In genomic region chr4:130479674-130480073, GRCh38 we compare ENCODE assay signal across 21 cellular contexts.
DNase-seq lines count a peak whose midpoint lies in the region; ATAC-seq, FAIRE-seq and TF ChIP-seq lines count a peak whose summit lies in the region.
"Had no signal": no experiment of that assay in that cellular context is flagged by ENCODE, and none has a peak within 500 bp of the region (broad histone marks: within the 10 kb centered on the region; RNA-seq: fewer than 3 reads in every experiment).

No MANE protein-coding gene starts in this region.

- no peak overlapping the region for H2AFZ ChIP-seq in K562 (ENCODE audit: low read depth, low read length)
- H2AFZ ChIP-seq: GM23338 had no signal

- BruUV-seq in K562 (replicated peaks; lab: Mats Ljungman, UMichigan): no TSS peak

- H3K79me2 ChIP-seq in K562 (ENCODE audit: control insufficient read depth, insufficient read depth, low read length): no peaks in the 10 kb centered on the region

- TF ChIP-seq POLR2A in A549 (IDR thresholded peaks at IDR 0.05; ENCODE audit: low read length) (no peak), K562 (conservative IDR thresholded peaks at IDR 0.05) (no peak)

- H3K9me3 ChIP-seq in A549 (no peaks in the 10 kb centered on the region), K562 (replicated peaks; ENCODE audit: control insufficient read depth, insufficient read depth, low read depth, low read length) (no peaks in the 10 kb centered on the region), kidney (ENCODE audit: control insufficient read depth in 1 of 2, low read length in 2 of 2) (no peaks in the 10 kb centered on the region)
- H3K9me3 ChIP-seq: BLaER1 treated with 17β-estradiol and CSF1 and Interleukin-3, amounts not matched to agents 10 nM and 100 nM had no signal

- H3K4me2 ChIP-seq in A549 (no peak overlapping the region), K562 (ENCODE audit: insufficient read depth, low read length) (no peak overlapping the region)
- H3K4me2 ChIP-seq: GM23338 had no signal

- no peaks in the 10 kb centered on the region for H3K36me3 ChIP-seq in K562 (ENCODE audit: control insufficient read depth, insufficient read depth, low read length)
- H3K36me3 ChIP-seq in kidney (ENCODE audit: control insufficient read depth in 1 of 2, insufficient read depth in 2 of 2, low read length in 2 of 2): no peaks in the 10 kb centered on the region
- H3K36me3 ChIP-seq: BE2C; BLaER1 treated with 17β-estradiol and CSF1 and Interleukin-3, amounts not matched to agents 10 nM and 100 nM had no signal

- POLR2A ChIA-PET in A549 (lab: Yijun Ruan, JAX): no interaction called here
- POLR2A ChIA-PET in K562 (lab: Yijun Ruan, JAX): no interaction called here
- POLR2A ChIA-PET in RWPE1 (lab: Yijun Ruan, JAX; ENCODE audit: low non-redundant PET): no interaction called here

- ATAC-seq in A549: no peak
- ATAC-seq in K562: no peak
- ATAC-seq in HG03460 (IDR thresholded peaks at IDR 0.05; ENCODE audit: unreplicated experiment): no peak
- no peak for ATAC-seq in GM18873 (IDR thresholded peaks at IDR 0.05; ENCODE audit: low FRiP score, unreplicated experiment)
- ATAC-seq: GM23338, HCT116 had no signal

- H4K20me1 ChIP-seq in K562 (replicated peaks; ENCODE audit: control insufficient read depth, insufficient read depth, low read length): no peaks in the 10 kb centered on the region
- H4K20me1 ChIP-seq: BLaER1 treated with 17β-estradiol and CSF1 and Interleukin-3, amounts not matched to agents 10 nM and 100 nM had no signal

- TF ChIP-seq EP300 in A549 (IDR thresholded peaks at IDR 0.05) (no peak), K562 (IDR thresholded peaks at IDR 0.05; ENCODE audit: low read length) (no peak)

- intact Hi-C loops in K562 (cut with micrococcal nuclease): no loop called here
- intact Hi-C loops in kidney (cut with DNase I): no loop called here

- FAIRE-seq in A549 (lab: Jason Lieb, UNC) (no peak), G401.6 (lab: Jason Lieb, UNC) (peak; percentile 52), K562 (lab: Jason Lieb, UNC) (no peak), kidney (lab: Jason Lieb, UNC) (peak; percentile 29)
- FAIRE-seq: D721Med, GM12892, GM19239 had no signal

- no peaks in the 10 kb centered on the region for H3K27me3 ChIP-seq in K562 (ENCODE audit: control insufficient read depth in 2 of 2, insufficient read depth in 2 of 2, low read length in 2 of 2)
- H3K27me3 ChIP-seq: BE2C; BLaER1 treated with 17β-estradiol and CSF1 and Interleukin-3, amounts not matched to agents 10 nM and 100 nM had no signal

- DNase-seq in A549 (ENCODE audit: low read depth in 1 of 2, low spot score in 1 of 2) (no peak), K562 (ENCODE audit: extremely low read depth in 1 of 4, low spot score in 3 of 4) (no peak), kidney (no peak), RWPE1 (ENCODE audit: low spot score) (no peak)
- DNase-seq: 8988T; AML-193; BE2C; CD4-positive, alpha-beta T cell; CD8-positive, alpha-beta memory T cell; DMS 273 treated with DMSO at 0.1 percent for 48 hours; DMS79; H9 had no signal

- TF ChIP-seq RAD21 in A549 (conservative IDR thresholded peaks at IDR 0.05 in 1 of 2, IDR thresholded peaks at IDR 0.05 in 1 of 2) (no peak), K562 (CRISPR knock-in tag; conservative IDR thresholded peaks at IDR 0.05 in 1 of 2, IDR thresholded peaks at IDR 0.05 in 1 of 2) (no peak)

- CTCF ChIA-PET in A549 (lab: Yijun Ruan, JAX): no interaction called here
- CTCF ChIA-PET in K562 (lab: Yijun Ruan, JAX; ENCODE audit: low intra/inter-chr PET ratio): no interaction called here
- CTCF ChIA-PET in RWPE1 (lab: Yijun Ruan, JAX): no interaction called here

- no peak for TF ChIP-seq CTCF in A549 (IDR thresholded peaks at IDR 0.05)
- no peak for TF ChIP-seq CTCF in K562 (IDR thresholded peaks at IDR 0.05 in 2 of 3, conservative IDR thresholded peaks at IDR 0.05 in 1 of 3; ENCODE audit: insufficient read depth in 2 of 3, low read depth in 1 of 3, low read length in 3 of 3)
- TF ChIP-seq CTCF in kidney (IDR thresholded peaks at IDR 0.05; ENCODE audit: borderline replicate concordance, extremely low read depth, insufficient read depth): no peak
- TF ChIP-seq CTCF in RWPE1 (conservative IDR thresholded peaks at IDR 0.05; ENCODE audit: low read depth): no peak

- 14% methylated on average over 2 of the region's 2 CpGs for WGBS in A549 (ENCODE audit: missing lambda C conversion rate)
- 0% methylated on average over 2 of the region's 2 CpGs for WGBS in K562 (ENCODE audit: insufficient coverage, low coverage, missing lambda C conversion rate)

- H3K27ac ChIP-seq in A549: no peak overlapping the region
- H3K27ac ChIP-seq in K562 (ENCODE audit: extremely low read depth, low read depth, low read length): no peak overlapping the region
- no peak overlapping the region for H3K27ac ChIP-seq in kidney (ENCODE audit: low read depth in 2 of 2, low read length in 2 of 2)
- no peak overlapping the region for H3K27ac ChIP-seq in RWPE1
- H3K27ac ChIP-seq: BLaER1 treated with 17β-estradiol and CSF1 and Interleukin-3, amounts not matched to agents 10 nM and 100 nM had no signal

- no peaks in the 10 kb centered on the region for H3K9me1 ChIP-seq in K562 (ENCODE audit: control insufficient read depth, insufficient read depth, low read length)

- H3K9ac ChIP-seq in K562 (ENCODE audit: insufficient read depth in 1 of 2, low read depth in 2 of 2, low read length in 2 of 2) (no peak overlapping the region), kidney (ENCODE audit: low read length in 2 of 2) (no peak overlapping the region)
- H3K9ac ChIP-seq: BLaER1 treated with 17β-estradiol and CSF1 and Interleukin-3, amounts not matched to agents 10 nM and 100 nM had no signal

- in situ Hi-C loops in K562 (cut with MboI): no loop called here

- H3K4me3 ChIP-seq in A549: no peak overlapping the region
- no peak overlapping the region for H3K4me3 ChIP-seq in K562
- H3K4me3 ChIP-seq in kidney (ENCODE audit: low read length in 2 of 2): no peak overlapping the region
- H3K4me3 ChIP-seq: BLaER1 treated with 17β-estradiol and CSF1 and Interleukin-3, amounts not matched to agents 10 nM and 100 nM; GM23338 had no signal

- H3K4me1 ChIP-seq in A549 (no peaks in the 10 kb centered on the region), K562 (replicated peaks in 1 of 2; ENCODE audit: control insufficient read depth in 2 of 2, insufficient read depth in 2 of 2, low read length in 2 of 2) (no peaks in the 10 kb centered on the region), kidney (ENCODE audit: control insufficient read depth in 1 of 2, insufficient read depth in 1 of 2, low read depth in 1 of 2, low read length in 2 of 2) (no peaks in the 10 kb centered on the region)
- H3K4me1 ChIP-seq: BE2C had no signal

TF ChIP-seq in A549, 52 proteins besides CTCF, POLR2A, EP300 and RAD21:
- TF ChIP-seq MAFK (IDR thresholded peaks at IDR 0.05; ENCODE audit: partially characterized antibody) (peak; percentile 34), JUNB (IDR thresholded peaks at IDR 0.05) (no peak)

TF ChIP-seq in K562, 482 proteins besides CTCF, POLR2A, EP300 and RAD21:
- TF ChIP-seq ZNF140 (CRISPR knock-in tag; IDR thresholded peaks at IDR 0.05): no peak
- TF ChIP-seq BDP1 (IDR thresholded peaks at IDR 0.05; ENCODE audit: insufficient read depth, insufficient read length): no peak
- peak; percentile 13; the same call in 1 of the 2 replicates for TF ChIP-seq C11orf30 (IDR thresholded peaks at IDR 0.05; ENCODE audit: low read depth)
- no peak for TF ChIP-seq ADNP (tag; IDR thresholded peaks at IDR 0.05)
- TF ChIP-seq ZNF395 (CRISPR knock-in tag; IDR thresholded peaks at IDR 0.05): no peak
- TF ChIP-seq MAFF (IDR thresholded peaks at IDR 0.05; ENCODE audit: low read length): 0 out of 2 replicates have a peak, but pooled peaks have one; percentile 3
- no peak for TF ChIP-seq ZNF445 (CRISPR knock-in tag; IDR thresholded peaks at IDR 0.05; ENCODE audit: low read depth)
- TF ChIP-seq ZNF316 (IDR thresholded peaks at IDR 0.05): peak; percentile 61
- 0 out of 2 replicates have a peak, but pooled peaks have one; percentile 22 for TF ChIP-seq MAFG (tag; conservative IDR thresholded peaks at IDR 0.05)
- no peak for TF ChIP-seq HES1 (IDR thresholded peaks at IDR 0.05; ENCODE audit: low read depth)

Comparison
In these comparisons a context has a peak if more than half of its experiments do, and no peak if none do; other contexts are left out.
1. Of the 35 proteins assayed by ChIP-seq in both K562 and A549: peak only in K562: none; only in A549: MAFK; in both: none; in neither: 34.